ENCODE assay signal across 1 cellular context in genomic region chr18:35128675-35129074, GRCh38.
TF ChIP-seq lines count a peak whose summit lies in the region.

No MANE protein-coding gene starts in this region.

TF ChIP-seq in H1, 55 proteins besides CTCF, POLR2A, EP300 and RAD21:
- TF ChIP-seq KDM1A (IDR thresholded peaks at IDR 0.05; ENCODE audit: borderline replicate concordance, low read length) (no peak), NANOG (IDR thresholded peaks at IDR 0.05; ENCODE audit: insufficient read depth, low read depth, low read length, poor library complexity, severe bottlenecking) (no peak), CHD2 (IDR thresholded peaks at IDR 0.05; ENCODE audit: low read length) (no peak), TAF1 (IDR thresholded peaks at IDR 0.05; ENCODE audit: low read depth, low read length) (no peak), SAP30 (IDR thresholded peaks at IDR 0.05; ENCODE audit: insufficient read depth, insufficient replicate concordance, low read length) (no peak), CBX5 (IDR thresholded peaks at IDR 0.05; ENCODE audit: low read depth, low read length) (no peak), KDM4A (IDR thresholded peaks at IDR 0.05; ENCODE audit: low read depth, low read length, severe bottlenecking) (no peak), BCL11A (IDR thresholded peaks at IDR 0.05; ENCODE audit: low read depth in 2 of 2, low read length in 2 of 2) (no peak), SIX5 (IDR thresholded peaks at IDR 0.05; ENCODE audit: low read depth, low read length) (no peak), RXRA (IDR thresholded peaks at IDR 0.05; ENCODE audit: insufficient read depth, low read depth, low read length) (no peak), CHD1 (IDR thresholded peaks at IDR 0.05; ENCODE audit: low read depth, low read length) (no peak), SP1 (IDR thresholded peaks at IDR 0.05; ENCODE audit: low read depth, low read length) (no peak), PHF8 (conservative IDR thresholded peaks at IDR 0.05; ENCODE audit: low read depth, low read length) (no peak), CREB1 (IDR thresholded peaks at IDR 0.05) (no peak), JUN (IDR thresholded peaks at IDR 0.05; ENCODE audit: low read depth, low read length) (no peak), SP4 (IDR thresholded peaks at IDR 0.05; ENCODE audit: low read length) (no peak), EGR1 (IDR thresholded peaks at IDR 0.05; ENCODE audit: borderline replicate concordance, low read depth, low read length) (no peak), ASH2L (IDR thresholded peaks at IDR 0.05; ENCODE audit: low read length) (no peak), JUND (IDR thresholded peaks at IDR 0.05; ENCODE audit: low read length) (no peak)
